ENCODE assay signal across 8 cellular contexts in the genomic region with DNA sequence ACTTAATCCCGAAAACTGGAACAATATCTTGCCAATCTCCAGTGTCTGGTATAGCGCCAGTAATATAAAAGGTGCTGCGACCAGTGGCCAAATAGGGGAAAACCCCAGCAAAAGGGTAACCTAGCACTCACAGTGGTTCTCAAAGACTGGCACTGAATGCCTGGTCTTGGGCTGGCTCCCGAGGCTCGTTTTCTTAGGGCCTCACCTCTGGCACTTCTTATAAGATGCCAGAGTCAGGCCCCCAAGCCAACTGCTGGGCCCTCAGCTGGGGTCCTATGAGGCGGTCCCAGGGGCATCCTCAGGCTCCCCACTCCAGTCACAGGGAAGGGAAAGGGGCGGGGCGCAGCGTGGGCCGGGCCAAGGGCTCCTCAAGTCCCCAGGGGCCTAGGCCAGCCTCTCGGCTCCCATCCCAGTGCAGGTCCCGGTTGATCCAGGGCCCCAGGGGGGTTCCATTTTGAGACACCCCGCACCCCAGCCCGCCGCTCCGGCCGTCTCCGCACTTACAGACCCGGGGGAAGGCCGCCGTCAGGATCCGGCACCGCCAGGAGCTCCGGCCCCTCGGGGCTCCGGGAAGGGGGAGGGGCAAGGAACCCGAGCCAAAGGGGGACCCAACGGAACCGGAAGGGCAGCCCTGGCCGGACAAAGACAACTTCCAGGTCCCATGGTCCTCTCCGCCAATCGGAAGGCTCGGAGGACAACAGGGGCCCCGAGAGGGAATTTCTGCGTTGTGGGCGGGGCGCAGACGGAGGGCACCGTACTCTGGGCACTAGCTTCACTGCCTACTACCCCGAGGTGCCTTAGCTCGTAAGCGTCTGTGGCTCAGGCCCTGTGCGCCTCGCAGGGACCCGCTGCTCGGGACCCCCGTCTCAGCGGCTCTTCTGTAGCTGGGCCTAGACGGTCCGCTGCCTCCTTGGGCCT. TPM values are rescaled to one million over a fixed set of nuclear protein-coding genes. Genes with fewer than 3 reads are reported as not detected.
DNase-seq lines count a peak whose midpoint lies in the region; ATAC-seq and TF ChIP-seq lines count a peak whose summit lies in the region.

A gene with protein sequence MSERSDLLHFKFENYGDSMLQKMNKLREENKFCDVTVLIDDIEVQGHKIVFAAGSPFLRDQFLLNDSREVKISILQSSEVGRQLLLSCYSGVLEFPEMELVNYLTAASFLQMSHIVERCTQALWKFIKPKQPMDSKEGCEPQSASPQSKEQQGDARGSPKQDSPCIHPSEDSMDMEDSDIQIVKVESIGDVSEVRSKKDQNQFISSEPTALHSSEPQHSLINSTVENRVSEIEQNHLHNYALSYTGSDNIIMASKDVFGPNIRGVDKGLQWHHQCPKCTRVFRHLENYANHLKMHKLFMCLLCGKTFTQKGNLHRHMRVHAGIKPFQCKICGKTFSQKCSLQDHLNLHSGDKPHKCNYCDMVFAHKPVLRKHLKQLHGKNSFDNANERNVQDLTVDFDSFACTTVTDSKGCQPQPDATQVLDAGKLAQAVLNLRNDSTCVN (minus strand): TSS at position 580 of the 918 bp plus-strand sequence. CDS start 11,578 bp downstream, outside the sequence.

- peak; percentile 89 for ATAC-seq in HG03378 (IDR thresholded peaks at IDR 0.05; ENCODE audit: unreplicated experiment)

- peak; percentile 89 for TF ChIP-seq POLR2A in GM19099 (IDR thresholded peaks at IDR 0.05; ENCODE audit: extremely low read depth, insufficient read length, low read depth)

- DNase-seq in AML-193 (lab: John Stamatoyannopoulos, UW) = peak; percentile 87 to 88
- peak; percentile 69 for DNase-seq in NCI-H446 treated with DMSO at 0.1 percent for 48 hours (lab: John Stamatoyannopoulos, UW)
- peak; percentile 86 for DNase-seq in activated CD4-positive, CD25-positive, alpha-beta regulatory T cell treated with anti-CD3 and anti-CD28 coated beads, Interleukin-2, amount 50 U/mL, for 72 hours
- peak; percentile 97 for DNase-seq in cerebellum (ENCODE audit: low spot score)
- peak; percentile 95 for DNase-seq in kidney tubule cell (ENCODE audit: low spot score)
- peak; percentile 66 to 88 (median 82) for DNase-seq in stimulated activated CD4-positive, alpha-beta T cell treated with anti-CD3 and anti-CD28 coated beads, Interleukin-1b, Interleukin-23, amount 100 ng/mL, for 24 hours (ENCODE audit: low read depth in 4 of 4, low spot score in 1 of 4)

RNA-seq across cellular contexts. Expression of the gene that starts here (rescaled TPM):
- total RNA-seq in cerebellum = 10.3 TPM

Comparison
In these comparisons a context has a peak if more than half of its experiments do, and no peak if none do; other contexts are left out.
1. Peak in every context shown above with its lines: DNase-seq and ATAC-seq.